Comparison of ENCODE assay signal across 8 cellular contexts in the genomic region with DNA sequence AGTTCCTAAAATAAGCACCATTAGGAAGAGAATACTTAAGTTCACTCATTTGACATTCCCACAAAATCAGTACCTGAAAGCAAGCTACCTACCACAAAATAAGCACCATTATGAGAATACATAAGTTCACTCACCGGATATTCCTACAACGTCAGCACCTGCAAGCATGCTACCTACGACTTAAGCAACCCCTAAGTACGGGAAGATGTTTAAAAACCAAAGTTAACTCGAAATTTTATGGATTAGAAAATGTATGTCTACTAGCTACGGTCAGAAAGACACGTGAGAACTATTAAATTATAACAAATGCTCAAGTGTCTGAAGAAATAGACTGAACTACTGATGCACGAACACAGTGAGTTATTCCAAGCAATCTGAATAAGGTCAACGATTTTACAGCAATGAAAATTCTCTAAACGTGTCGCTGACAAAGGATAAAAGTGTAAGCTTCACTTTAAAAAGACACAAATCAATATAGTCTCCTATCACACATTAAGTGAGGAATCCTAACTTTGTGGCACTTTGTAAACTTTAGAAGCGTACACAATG. TPM values are rescaled to one million over a fixed set of nuclear protein-coding genes. Genes with fewer than 3 reads are reported as not detected.
DNase-seq lines count a peak whose midpoint lies in the region; ATAC-seq, FAIRE-seq and TF ChIP-seq lines count a peak whose summit lies in the region.

No MANE protein-coding gene starts in this region.

- no peaks in the 10 kb centered on the region for H3K9me3 Mint-ChIP-seq in activated CD8-positive, alpha-beta memory T cell treated with anti-CD3 and anti-CD28 coated beads, Interleukin-2, amount 10 ng/mL, durations not matched to agents 7 days and 5 days (ENCODE audit: low read depth)
- H3K9me3 Mint-ChIP-seq in activated naive CD8-positive, alpha-beta T cell (ENCODE audit: low read depth): no peaks in the 10 kb centered on the region

- CTCF ChIA-PET in activated CD8-positive, alpha-beta memory T cell treated with anti-CD3 and anti-CD28 coated beads, Interleukin-2, amount 10 ng/mL, durations not matched to agents 7 days and 5 days (lab: Charles Lee): interaction anchor here (1.1 kb wide), 2 partner anchors 154 to 287 kb away, joined by 3 read pairs; no protein-coding TSS in a partner anchor

- 6 to 8% methylated on average over 12 of the region's 12 CpGs for WGBS in testis, 2 donors

- peak overlapping the region; percentile 95 for H3K27ac Mint-ChIP-seq in activated CD8-positive, alpha-beta memory T cell treated with anti-CD3 and anti-CD28 coated beads, Interleukin-2, amount 10 ng/mL, durations not matched to agents 7 days and 5 days
- peak overlapping the region; percentile 96 for H3K27ac Mint-ChIP-seq in activated naive CD8-positive, alpha-beta T cell

- no peaks in the 10 kb centered on the region for H3K36me3 ChIP-seq in kidney (ENCODE audit: control insufficient read depth in 1 of 2, insufficient read depth in 2 of 2, low read length in 2 of 2)
- H3K36me3 ChIP-seq in testis (ENCODE audit: low read depth, missing control alignments): no peaks in the 10 kb centered on the region

- FAIRE-seq in kidney (lab: Jason Lieb, UNC): no peak

- ATAC-seq in activated CD8-positive, alpha-beta memory T cell treated with anti-CD3 and anti-CD28 coated beads, Interleukin-2, amount 10 ng/mL, durations not matched to agents 7 days and 5 days: no peak

- no peaks in the 10 kb centered on the region for H3K9me3 ChIP-seq in kidney (ENCODE audit: control insufficient read depth in 1 of 2, low read length in 2 of 2)
- no peaks in the 10 kb centered on the region for H3K9me3 ChIP-seq in testis

- peaks cover 42% of the 10 kb centered on the region for H3K4me1 Mint-ChIP-seq in activated CD8-positive, alpha-beta memory T cell treated with anti-CD3 and anti-CD28 coated beads, Interleukin-2, amount 10 ng/mL, durations not matched to agents 7 days and 5 days
- H3K4me1 Mint-ChIP-seq in activated naive CD8-positive, alpha-beta T cell (ENCODE audit: low read depth): peaks cover 47% of the 10 kb centered on the region

- H3K4me1 ChIP-seq in kidney (ENCODE audit: control insufficient read depth in 1 of 2, insufficient read depth in 1 of 2, low read depth in 1 of 2, low read length in 2 of 2): peaks cover 15 to 18% of the 10 kb centered on the region in 2 donors
- H3K4me1 ChIP-seq in testis: peaks cover 43% of the 10 kb centered on the region

- H3K27ac ChIP-seq in kidney (ENCODE audit: low read depth in 2 of 2, low read length in 2 of 2) (peak overlapping the region; percentile 77 to 85), testis (peak overlapping the region; percentile 81 to 94)

- H3K4me3 ChIP-seq in kidney (ENCODE audit: low read length in 2 of 2) (peak overlapping the region; percentile 80 to 86), testis (peak overlapping the region; percentile 75 to 100)

- no peak for DNase-seq in activated CD8-positive, alpha-beta memory T cell treated with anti-CD3 and anti-CD28 coated beads, Interleukin-2, amount 10 ng/mL, durations not matched to agents 7 days and 5 days
- no peak for DNase-seq in activated CD8-positive, alpha-beta memory T cell treated with anti-CD3 and anti-CD28 coated beads, Interleukin-2, amount 50 U/mL, for 4 hours
- DNase-seq in kidney (no peak), testis (no peak), NCI-H2081 treated with DMSO at 0.1 percent for 48 hours (lab: John Stamatoyannopoulos, UW) (no peak), NOMO-1 (lab: John Stamatoyannopoulos, UW; ENCODE audit: unreplicated experiment in 2 of 2) (no peak), NCI-H748 treated with DMSO at 0.1 percent for 48 hours (lab: John Stamatoyannopoulos, UW) (no peak)

- H3K27me3 ChIP-seq in testis: no peaks in the 10 kb centered on the region

- TF ChIP-seq CTCF in kidney (IDR thresholded peaks at IDR 0.05; ENCODE audit: borderline replicate concordance, extremely low read depth, insufficient read depth) (no peak), testis (IDR thresholded peaks at IDR 0.05) (no peak)

- peaks cover 20% of the 10 kb centered on the region for H3K36me3 Mint-ChIP-seq in activated CD8-positive, alpha-beta memory T cell treated with anti-CD3 and anti-CD28 coated beads, Interleukin-2, amount 10 ng/mL, durations not matched to agents 7 days and 5 days
- H3K36me3 Mint-ChIP-seq in activated naive CD8-positive, alpha-beta T cell: peaks cover 5% of the 10 kb centered on the region

- H3K9ac ChIP-seq in kidney (ENCODE audit: low read length in 2 of 2): peak overlapping the region; percentile 63 to 77

- peaks cover 4% of the 10 kb centered on the region for H3K27me3 Mint-ChIP-seq in activated CD8-positive, alpha-beta memory T cell treated with anti-CD3 and anti-CD28 coated beads, Interleukin-2, amount 10 ng/mL, durations not matched to agents 7 days and 5 days
- no peaks in the 10 kb centered on the region for H3K27me3 Mint-ChIP-seq in activated naive CD8-positive, alpha-beta T cell

- H3K4me3 Mint-ChIP-seq in activated CD8-positive, alpha-beta memory T cell treated with anti-CD3 and anti-CD28 coated beads, Interleukin-2, amount 10 ng/mL, durations not matched to agents 7 days and 5 days: peak overlapping the region; percentile 95
- peak overlapping the region; percentile 95 for H3K4me3 Mint-ChIP-seq in activated naive CD8-positive, alpha-beta T cell

- intact Hi-C loops in kidney (cut with DNase I) (no loop called here), testis (cut with DNase I; ENCODE audit: low total_unique reads) (no loop called here)

- TF ChIP-seq POLR2A in testis (IDR thresholded peaks at IDR 0.05): no peak

RNA-seq across cellular contexts. Expression of a gene that starts 1.5 kb away (rescaled TPM):
- total RNA-seq in activated CD8-positive, alpha-beta memory T cell treated with anti-CD3 and anti-CD28 coated beads, Interleukin-2, amount 10 ng/mL, durations not matched to agents 7 days and 5 days: 100 to 1,000 TPM; 111 to 176 TPM
- total RNA-seq in kidney: 99.0 TPM
- polyA plus RNA-seq in kidney (ENCODE audit: insufficient read depth, low read depth, low replicate concordance): 48.3 TPM
- total RNA-seq in testis: 10 to 100 TPM; 78.5 to 83.9 TPM
- polyA plus RNA-seq in testis (ENCODE audit: insufficient read depth, low read depth, low replicate concordance): 140 TPM

RNA-seq across cellular contexts. Expression of a gene that starts 27.6 kb away (rescaled TPM):
- 10 to 100 TPM; 14.9 to 22.9 TPM for total RNA-seq in activated CD8-positive, alpha-beta memory T cell treated with anti-CD3 and anti-CD28 coated beads, Interleukin-2, amount 10 ng/mL, durations not matched to agents 7 days and 5 days
- total RNA-seq in kidney (12.4 TPM), testis (10 to 100 TPM; 23.9 to 28.7 TPM)
- polyA plus RNA-seq in kidney (ENCODE audit: insufficient read depth, low read depth, low replicate concordance) (4.9 TPM), testis (ENCODE audit: insufficient read depth, low read depth, low replicate concordance) (30.6 TPM)

RNA-seq across cellular contexts. Expression of a gene that starts 50.7 kb away (rescaled TPM):
- not detected for total RNA-seq in activated CD8-positive, alpha-beta memory T cell treated with anti-CD3 and anti-CD28 coated beads, Interleukin-2, amount 10 ng/mL, durations not matched to agents 7 days and 5 days
- total RNA-seq in kidney (3.0 TPM), testis (1 to 10 TPM; 3.2 to 4.3 TPM)
- polyA plus RNA-seq in kidney (ENCODE audit: insufficient read depth, low read depth, low replicate concordance) (not detected), testis (ENCODE audit: insufficient read depth, low read depth, low replicate concordance) (5.2 TPM)
